13 cellular contexts compared by ENCODE assay signal in genomic region chr2:188675391-188676011, GRCh38.
DNase-seq lines count a peak whose midpoint lies in the region; ATAC-seq and TF ChIP-seq lines count a peak whose summit lies in the region.
"Had no signal": no experiment of that assay in that cellular context is flagged by ENCODE, and none has a peak within 500 bp of the region (broad histone marks: within the 10 kb centered on the region; RNA-seq: fewer than 3 reads in every experiment).

No MANE protein-coding gene starts in this region.

- ATAC-seq in PC-3 (peak; percentile 93), gastroesophageal sphincter (no peak), GM19455 (IDR thresholded peaks at IDR 0.05; ENCODE audit: unreplicated experiment) (no peak)
- no peak for ATAC-seq in naive thymus-derived CD8-positive, alpha-beta T cell
- ATAC-seq: activated T-cell treated with anti-CD3 and anti-CD28 coated beads, Interleukin-2, amount 50 U/mL, for 72 hours; stimulated activated memory B cell treated with anti-CD40 and anti-IgM and Interleukin-4, amounts not matched to agents 10 μg/mL and 1 μg/mL and 100 μg/mL, for 72 hours had no signal

- H3K9me2 ChIP-seq in PC-3 (replicated peaks; ENCODE audit: low read length), result no peaks in the 10 kb centered on the region

- BruUV-seq in PC-3 (replicated peaks; lab: Mats Ljungman, UMichigan), result no TSS peak

- TF ChIP-seq CTCF in PC-3 (conservative IDR thresholded peaks at IDR 0.05; ENCODE audit: low read depth, low read length), result no peak
- TF ChIP-seq CTCF in gastroesophageal sphincter (IDR thresholded peaks at IDR 0.05), result no peak

- H3F3A ChIP-seq in PC-3 (ENCODE audit: low read length, unreplicated experiment), result peaks cover 5% of the 10 kb centered on the region

- H2BK5ac ChIP-seq in neuronal stem cell (ENCODE audit: low read length), result no peak overlapping the region

- no peak overlapping the region for H3K4me3 ChIP-seq in PC-3 (ENCODE audit: low read length)
- no peak overlapping the region for H3K4me3 ChIP-seq in neuronal stem cell (ENCODE audit: low read length in 2 of 2)
- no peak overlapping the region for H3K4me3 ChIP-seq in gastroesophageal sphincter
- H3K4me3 ChIP-seq: sigmoid colon, upper lobe of left lung had no signal

- no peak overlapping the region for H4K91ac ChIP-seq in neuronal stem cell (ENCODE audit: low read depth, low read length, poor library complexity)

- H3K36me3 ChIP-seq in PC-3 (ENCODE audit: low read depth, low read length), result no peaks in the 10 kb centered on the region
- no peaks in the 10 kb centered on the region for H3K36me3 ChIP-seq in neuronal stem cell (replicated peaks in 1 of 2; ENCODE audit: control insufficient read depth in 2 of 2, insufficient read depth in 2 of 2, low read length in 2 of 2)
- H3K36me3 ChIP-seq in gastroesophageal sphincter, result no peaks in the 10 kb centered on the region
- H3K36me3 ChIP-seq: sigmoid colon, upper lobe of left lung had no signal

- H3K9me3 Mint-ChIP-seq in naive thymus-derived CD8-positive, alpha-beta T cell, result peaks cover 0 to 19% (median 2%) of the 10 kb centered on the region in 9 donors
- H3K9me3 Mint-ChIP-seq: activated T-cell treated with anti-CD3 and anti-CD28 coated beads, Interleukin-2, amount 50 U/mL, for 72 hours; stimulated activated memory B cell treated with anti-CD40 and anti-IgM and Interleukin-4, amounts not matched to agents 10 μg/mL and 1 μg/mL and 100 μg/mL, for 72 hours had no signal

- no peak overlapping the region for H3K4ac ChIP-seq in neuronal stem cell (ENCODE audit: low read length)

- H4K20me1 ChIP-seq in PC-3 (ENCODE audit: low read length), result no peaks in the 10 kb centered on the region

- no peak overlapping the region for H3K4me3 Mint-ChIP-seq in naive thymus-derived CD8-positive, alpha-beta T cell
- H3K4me3 Mint-ChIP-seq: activated T-cell treated with anti-CD3 and anti-CD28 coated beads, Interleukin-2, amount 50 U/mL, for 72 hours; B cell; stimulated activated memory B cell treated with anti-CD40 and anti-IgM and Interleukin-4, amounts not matched to agents 10 μg/mL and 1 μg/mL and 100 μg/mL, for 72 hours had no signal

- no peak for TF ChIP-seq EP300 in gastroesophageal sphincter (IDR thresholded peaks at IDR 0.05)

- H2BK15ac ChIP-seq in neuronal stem cell (ENCODE audit: low read length), result no peak overlapping the region

- CTCF ChIA-PET in PC-3 (lab: Charles Lee), result interaction anchor here (0.6 kb wide), 1 partner anchor 151 kb away, joined by 3 read pairs; no protein-coding TSS in a partner anchor

- H2BK12ac ChIP-seq in neuronal stem cell (ENCODE audit: low read length), result no peak overlapping the region

- H3K4me2 ChIP-seq in PC-3 (ENCODE audit: low read length), result peak overlapping the region; percentile 21
- H3K4me2 ChIP-seq in neuronal stem cell (ENCODE audit: insufficient read depth, low read length, poor library complexity, severe bottlenecking), result no peak overlapping the region

- H4K8ac ChIP-seq in neuronal stem cell (ENCODE audit: low read depth, low read length), result no peak overlapping the region

- no peaks in the 10 kb centered on the region for H3K27me3 Mint-ChIP-seq in naive thymus-derived CD8-positive, alpha-beta T cell
- H3K27me3 Mint-ChIP-seq: B cell; stimulated activated memory B cell treated with anti-CD40 and anti-IgM and Interleukin-4, amounts not matched to agents 10 μg/mL and 1 μg/mL and 100 μg/mL, for 72 hours had no signal

- no peak overlapping the region for H2BK120ac ChIP-seq in neuronal stem cell (ENCODE audit: low read depth, low read length)

- H2AFZ ChIP-seq in PC-3 (ENCODE audit: low read length), result no peak overlapping the region
- peak overlapping the region; percentile 57 for H2AFZ ChIP-seq in neuronal stem cell (ENCODE audit: low read length)

- H3K9me3 ChIP-seq in PC-3 (ENCODE audit: low read length) (no peaks in the 10 kb centered on the region), neuronal stem cell (replicated peaks in 1 of 2; ENCODE audit: control insufficient read depth in 2 of 2, insufficient read depth in 1 of 2, low read depth in 1 of 2, low read length in 2 of 2) (no peaks in the 10 kb centered on the region), gastroesophageal sphincter (no peaks in the 10 kb centered on the region)
- H3K9me3 ChIP-seq: sigmoid colon, upper lobe of left lung had no signal

- H2AK5ac ChIP-seq in neuronal stem cell (ENCODE audit: low read depth, low read length), result no peak overlapping the region

- no peak for TF ChIP-seq POLR2A in gastroesophageal sphincter (IDR thresholded peaks at IDR 0.05)

- no peak overlapping the region for H3K18ac ChIP-seq in neuronal stem cell (ENCODE audit: low read length)

- no peaks in the 10 kb centered on the region for H3K4me1 Mint-ChIP-seq in naive thymus-derived CD8-positive, alpha-beta T cell
- H3K4me1 Mint-ChIP-seq: B cell; stimulated activated memory B cell treated with anti-CD40 and anti-IgM and Interleukin-4, amounts not matched to agents 10 μg/mL and 1 μg/mL and 100 μg/mL, for 72 hours had no signal

- no peak overlapping the region for H3K14ac ChIP-seq in neuronal stem cell (ENCODE audit: low read length)

- H3K27ac ChIP-seq in PC-3 (ENCODE audit: low read length) (peak overlapping the region; percentile 71), neuronal stem cell (replicated peaks; ENCODE audit: low read length) (no peak overlapping the region), gastroesophageal sphincter (no peak overlapping the region)
- H3K27ac ChIP-seq: sigmoid colon, upper lobe of left lung had no signal

- no peak overlapping the region for H3K23ac ChIP-seq in neuronal stem cell (ENCODE audit: low read depth, low read length, poor library complexity)

- no peaks in the 10 kb centered on the region for H3K79me1 ChIP-seq in neuronal stem cell (ENCODE audit: low read depth, low read length)

- H3K27me3 ChIP-seq in PC-3 (ENCODE audit: low read length), result no peaks in the 10 kb centered on the region
- H3K27me3 ChIP-seq in neuronal stem cell (ENCODE audit: control insufficient read depth in 3 of 3, insufficient read depth in 3 of 3, low read depth in 1 of 3, low read length in 3 of 3), result no peaks in the 10 kb centered on the region
- H3K27me3 ChIP-seq in gastroesophageal sphincter, result no peaks in the 10 kb centered on the region
- H3K27me3 ChIP-seq: sigmoid colon, upper lobe of left lung had no signal

- H3K27ac Mint-ChIP-seq in naive thymus-derived CD8-positive, alpha-beta T cell, result no peak overlapping the region
- H3K27ac Mint-ChIP-seq: activated T-cell treated with anti-CD3 and anti-CD28 coated beads, Interleukin-2, amount 50 U/mL, for 72 hours; B cell; stimulated activated memory B cell treated with anti-CD40 and anti-IgM and Interleukin-4, amounts not matched to agents 10 μg/mL and 1 μg/mL and 100 μg/mL, for 72 hours had no signal

- peak; percentile 76 for DNase-seq in EL
- peak; percentile 84 for DNase-seq in PC-3
- peak; percentile 19 for DNase-seq in dedifferentiated amniotic fluid mesenchymal stem cell (ENCODE audit: extremely low spot score)
- DNase-seq in neuronal stem cell (ENCODE audit: low spot score), result no peak
- DNase-seq in naive thymus-derived CD8-positive, alpha-beta T cell, result no peak
- no peak for DNase-seq in stimulated activated CD4-positive, alpha-beta T cell treated with anti-CD3 and anti-CD28 coated beads, Interleukin-2, amount 100 ng/mL, for 24 hours
- DNase-seq: activated T-cell treated with anti-CD3 and anti-CD28 coated beads, Interleukin-2, amount 50 U/mL, for 72 hours; sigmoid colon; upper lobe of left lung had no signal

- H3K9ac ChIP-seq in PC-3 (ENCODE audit: low read length) (no peak overlapping the region), neuronal stem cell (ENCODE audit: low read depth, low read length, poor library complexity) (no peak overlapping the region)

- intact Hi-C loops in PC-3 (cut with micrococcal nuclease), result no loop called here

- no peaks in the 10 kb centered on the region for H3K79me2 ChIP-seq in PC-3 (ENCODE audit: low read length)

- POLR2A ChIA-PET in PC-3 (lab: Charles Lee; ENCODE audit: unreplicated experiment), result no interaction called here
- POLR2A ChIA-PET in naive thymus-derived CD8-positive, alpha-beta T cell (lab: Charles Lee), result no interaction called here

- H3K36me3 Mint-ChIP-seq in naive thymus-derived CD8-positive, alpha-beta T cell, result no peaks in the 10 kb centered on the region
- H3K36me3 Mint-ChIP-seq: stimulated activated memory B cell treated with anti-CD40 and anti-IgM and Interleukin-4, amounts not matched to agents 10 μg/mL and 1 μg/mL and 100 μg/mL, for 72 hours had no signal

- H3K4me1 ChIP-seq in PC-3 (ENCODE audit: insufficient read depth, low read length), result peaks cover 22% of the 10 kb centered on the region
- no peaks in the 10 kb centered on the region for H3K4me1 ChIP-seq in neuronal stem cell (ENCODE audit: control insufficient read depth in 2 of 2, insufficient read depth in 1 of 2, low read depth in 1 of 2, low read length in 2 of 2)
- H3K4me1 ChIP-seq in gastroesophageal sphincter, result no peaks in the 10 kb centered on the region
- H3K4me1 ChIP-seq: upper lobe of left lung had no signal

Comparison
In these comparisons a context has a peak if more than half of its experiments do, and no peak if none do; other contexts are left out.
1. DNase-seq: peak in EL (single experiment), PC-3 (single experiment) and dedifferentiated amniotic fluid mesenchymal stem cell (single experiment); none in neuronal stem cell (single experiment), naive thymus-derived CD8-positive, alpha-beta T cell (0 of 10) and stimulated activated CD4-positive, alpha-beta T cell treated with anti-CD3 and anti-CD28 coated beads, Interleukin-2, amount 100 ng/mL, for 24 hours (0 of 2).